ENCODE assay signal across 1 cellular context in genomic region chrX:9807355-9808182, GRCh38.
TF ChIP-seq lines count a peak whose summit lies in the region.

No MANE protein-coding gene starts in this region.

TF ChIP-seq in WTC11, 78 proteins besides CTCF, POLR2A, EP300 and RAD21 (continued from another document):
- TF ChIP-seq, protein P1, sequence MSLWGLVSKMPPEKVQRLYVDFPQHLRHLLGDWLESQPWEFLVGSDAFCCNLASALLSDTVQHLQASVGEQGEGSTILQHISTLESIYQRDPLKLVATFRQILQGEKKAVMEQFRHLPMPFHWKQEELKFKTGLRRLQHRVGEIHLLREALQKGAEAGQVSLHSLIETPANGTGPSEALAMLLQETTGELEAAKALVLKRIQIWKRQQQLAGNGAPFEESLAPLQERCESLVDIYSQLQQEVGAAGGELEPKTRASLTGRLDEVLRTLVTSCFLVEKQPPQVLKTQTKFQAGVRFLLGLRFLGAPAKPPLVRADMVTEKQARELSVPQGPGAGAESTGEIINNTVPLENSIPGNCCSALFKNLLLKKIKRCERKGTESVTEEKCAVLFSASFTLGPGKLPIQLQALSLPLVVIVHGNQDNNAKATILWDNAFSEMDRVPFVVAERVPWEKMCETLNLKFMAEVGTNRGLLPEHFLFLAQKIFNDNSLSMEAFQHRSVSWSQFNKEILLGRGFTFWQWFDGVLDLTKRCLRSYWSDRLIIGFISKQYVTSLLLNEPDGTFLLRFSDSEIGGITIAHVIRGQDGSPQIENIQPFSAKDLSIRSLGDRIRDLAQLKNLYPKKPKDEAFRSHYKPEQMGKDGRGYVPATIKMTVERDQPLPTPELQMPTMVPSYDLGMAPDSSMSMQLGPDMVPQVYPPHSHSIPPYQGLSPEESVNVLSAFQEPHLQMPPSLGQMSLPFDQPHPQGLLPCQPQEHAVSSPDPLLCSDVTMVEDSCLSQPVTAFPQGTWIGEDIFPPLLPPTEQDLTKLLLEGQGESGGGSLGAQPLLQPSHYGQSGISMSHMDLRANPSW (CRISPR knock-in tag; conservative IDR thresholded peaks at IDR 0.05; ENCODE audit: low read depth), result no peak
- TF ChIP-seq NFE2L1 (CRISPR knock-in tag; IDR thresholded peaks at IDR 0.05) (no peak), E2F5 (CRISPR knock-in tag; IDR thresholded peaks at IDR 0.05) (no peak), ZNF317 (CRISPR knock-in tag; IDR thresholded peaks at IDR 0.05; ENCODE audit: borderline replicate concordance, low read depth) (no peak), HMGA2 (CRISPR knock-in tag; IDR thresholded peaks at IDR 0.05) (no peak), SMAD3 (CRISPR knock-in tag; IDR thresholded peaks at IDR 0.05; ENCODE audit: borderline replicate concordance) (no peak), JUN (CRISPR knock-in tag; IDR thresholded peaks at IDR 0.05) (no peak), FOXJ3 (CRISPR knock-in tag; IDR thresholded peaks at IDR 0.05; ENCODE audit: borderline replicate concordance) (no peak), FOXK1 (CRISPR knock-in tag; IDR thresholded peaks at IDR 0.05) (no peak)
